In the genomic region with DNA sequence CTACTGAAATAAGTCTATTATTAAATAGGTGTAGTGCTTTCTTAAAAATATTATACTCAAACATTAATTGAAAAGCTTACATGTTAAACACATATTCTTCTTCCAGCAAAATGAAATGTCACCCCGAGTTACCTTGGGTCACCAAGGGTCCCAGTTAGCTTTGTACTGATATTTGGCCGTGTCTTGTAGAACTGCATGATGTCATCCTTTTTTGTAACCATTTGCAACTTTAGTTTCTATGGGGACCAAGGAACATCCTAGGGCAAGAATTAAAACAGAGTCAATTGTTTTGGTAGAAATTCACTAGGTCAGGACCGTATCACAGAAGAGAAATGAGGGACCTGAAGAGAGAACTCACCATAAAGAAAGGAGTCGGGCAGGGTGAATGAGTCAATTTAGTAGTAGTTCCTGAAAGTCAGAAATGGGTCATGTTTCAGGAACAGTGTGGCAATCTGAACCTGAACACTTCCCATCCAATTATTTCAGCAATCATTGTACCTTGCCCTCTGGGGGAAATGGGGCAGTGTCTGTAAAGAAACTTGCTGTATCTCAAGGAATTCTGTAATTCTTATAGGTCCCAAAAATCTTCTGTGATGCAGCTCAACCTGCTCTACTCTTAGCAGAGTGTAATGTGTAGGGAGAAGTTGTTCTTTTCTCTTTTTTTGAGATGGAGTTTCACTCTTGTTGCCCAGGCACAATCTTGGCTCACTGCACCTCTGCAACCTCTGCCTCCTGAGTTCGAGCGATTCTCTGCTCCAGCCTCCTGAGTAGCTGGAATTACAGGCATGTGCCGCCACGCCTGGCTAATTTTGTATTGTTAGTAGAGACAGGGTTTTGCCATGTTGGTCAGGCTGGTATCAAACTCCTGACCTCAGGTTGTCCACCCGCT, we compare ENCODE assay signal across 21 cellular contexts. TPM values are rescaled to one million over a fixed set of nuclear protein-coding genes. Genes with fewer than 3 reads are reported as not detected.
DNase-seq lines count a peak whose midpoint lies in the region; ATAC-seq and TF ChIP-seq lines count a peak whose summit lies in the region.
"Had no signal": no experiment of that assay in that cellular context is flagged by ENCODE, and none has a peak within 500 bp of the region (broad histone marks: within the 10 kb centered on the region; RNA-seq: fewer than 3 reads in every experiment).

No MANE protein-coding gene starts in this region.

- peak; percentile 59 for ATAC-seq in activated T-helper 17 cell treated with anti-CD3 and anti-CD28 coated beads, Interleukin-2, amount 50 U/mL, for 72 hours (replicated peaks)
- ATAC-seq in HG03432 (IDR thresholded peaks at IDR 0.05; ENCODE audit: unreplicated experiment) (no peak), HG02938 (IDR thresholded peaks at IDR 0.05; ENCODE audit: unreplicated experiment) (no peak), GM21390 (IDR thresholded peaks at IDR 0.05; ENCODE audit: unreplicated experiment) (no peak), GM18861 (IDR thresholded peaks at IDR 0.05; ENCODE audit: unreplicated experiment) (no peak)
- ATAC-seq: activated T-cell treated with anti-CD3 and anti-CD28 coated beads, Interleukin-2, amount 50 U/mL, for 4 hours had no signal

- POLR2A ChIA-PET in A673 (lab: Charles Lee; ENCODE audit: low non-redundant PET), result no interaction called here

- H3K36me3 Mint-ChIP-seq in activated T-helper 17 cell treated with anti-CD3 and anti-CD28 coated beads, Interleukin-2, amount 50 U/mL, for 72 hours (ENCODE audit: low read depth), result no peaks in the 10 kb centered on the region
- H3K36me3 Mint-ChIP-seq: type B pancreatic cell had no signal

- no peak for TF ChIP-seq CTCF in A673 (conservative IDR thresholded peaks at IDR 0.05; ENCODE audit: low read depth, low read length)

- H3K27ac ChIP-seq in A673 (ENCODE audit: low read depth, low read length, poor library complexity, severe bottlenecking), result peak overlapping the region; percentile 21
- H3K27ac ChIP-seq: cardiac muscle cell, coronary artery had no signal

- H3K4me3 ChIP-seq in A673 (ENCODE audit: low read depth, low read length, poor library complexity, severe bottlenecking), result no peak overlapping the region
- H3K4me3 ChIP-seq: cardiac muscle cell, coronary artery had no signal

- H3K27ac Mint-ChIP-seq in activated T-helper 17 cell treated with anti-CD3 and anti-CD28 coated beads, Interleukin-2, amount 50 U/mL, for 72 hours, result no peak overlapping the region
- H3K27ac Mint-ChIP-seq: activated naive CD4-positive, alpha-beta T cell treated with anti-CD3 and anti-CD28 coated beads for 36 hours; type B pancreatic cell had no signal

- peaks cover 3% of the 10 kb centered on the region for H3K27me3 Mint-ChIP-seq in activated T-helper 17 cell treated with anti-CD3 and anti-CD28 coated beads, Interleukin-2, amount 50 U/mL, for 72 hours

- H3K27me3 ChIP-seq in A673 (replicated peaks; ENCODE audit: insufficient read depth, low read depth, low read length, poor library complexity), result no peaks in the 10 kb centered on the region
- H3K27me3 ChIP-seq: cardiac muscle cell had no signal

- H3K36me3 ChIP-seq in A673 (ENCODE audit: insufficient read depth, low read length, poor library complexity, severe bottlenecking), result no peaks in the 10 kb centered on the region
- H3K36me3 ChIP-seq: BE2C, cardiac muscle cell had no signal

- no peaks in the 10 kb centered on the region for H3K9me3 Mint-ChIP-seq in activated T-helper 17 cell treated with anti-CD3 and anti-CD28 coated beads, Interleukin-2, amount 50 U/mL, for 72 hours
- H3K9me3 Mint-ChIP-seq: activated naive CD4-positive, alpha-beta T cell treated with anti-CD3 and anti-CD28 coated beads for 36 hours; activated T-cell treated with anti-CD3 and anti-CD28 coated beads, Interleukin-2, amount 50 U/mL, for 4 hours; type B pancreatic cell had no signal

- CTCF ChIA-PET in A673 (lab: Charles Lee), result no interaction called here

- no peaks in the 10 kb centered on the region for H3K4me1 Mint-ChIP-seq in activated T-helper 17 cell treated with anti-CD3 and anti-CD28 coated beads, Interleukin-2, amount 50 U/mL, for 72 hours

- DNase-seq in A673 (ENCODE audit: low spot score) (no peak), KBM-7 (peak; percentile 20), kidney tubule cell (ENCODE audit: low spot score) (peak; percentile 34)
- DNase-seq: activated naive CD4-positive, alpha-beta T cell treated with anti-CD3 and anti-CD28 coated beads for 36 hours; activated T-cell treated with anti-CD3 and anti-CD28 coated beads, Interleukin-2, amount 50 U/mL, for 4 hours; amygdala; BE2C; DMS79; NCI-H1105 treated with DMSO at 0.1 percent for 48 hours; NCI-H2029 treated with DMSO at 0.1 percent for 48 hours; NCI-H226; NCI-H748 treated with DMSO at 0.1 percent for 48 hours; SHP77 treated with DMSO at 0.1 percent for 48 hours had no signal

- in situ Hi-C loops in KBM-7 (cut with MboI; ENCODE audit: low pct_unique_long_range_greater_than_20kb, low sequenced_read_pairs), result no loop called here

- intact Hi-C loops in A673 (cut with micrococcal nuclease; ENCODE audit: unreplicated experiment), result loop anchor here (5.0 kb wide), 1 partner anchor 402 kb away; no protein-coding TSS in a partner anchor

- no TSS peak for BruUV-seq in A673 (replicated peaks; lab: Mats Ljungman, UMichigan)

- peaks cover 40% of the 10 kb centered on the region for H3K4me1 ChIP-seq in A673 (ENCODE audit: insufficient read depth, low read length, poor library complexity, severe bottlenecking)
- H3K4me1 ChIP-seq: BE2C had no signal

- H3K4me3 Mint-ChIP-seq in activated T-helper 17 cell treated with anti-CD3 and anti-CD28 coated beads, Interleukin-2, amount 50 U/mL, for 72 hours, result no peak overlapping the region
- H3K4me3 Mint-ChIP-seq: activated naive CD4-positive, alpha-beta T cell treated with anti-CD3 and anti-CD28 coated beads for 36 hours; activated T-cell treated with anti-CD3 and anti-CD28 coated beads, Interleukin-2, amount 50 U/mL, for 4 hours; type B pancreatic cell had no signal

- no peaks in the 10 kb centered on the region for H3K9me3 ChIP-seq in A673 (ENCODE audit: low read depth, low read length, poor library complexity, severe bottlenecking)
- H3K9me3 ChIP-seq: BE2C had no signal

RNA-seq across cellular contexts. Expression of a gene that starts 5.4 kb away (rescaled TPM):
- 59.5 and 72.4 TPM in 2 replicates for total RNA-seq in A673 (2021)
- total RNA-seq in activated T-helper 17 cell treated with anti-CD3 and anti-CD28 coated beads, Interleukin-2, amount 50 U/mL, for 72 hours, result 1 to 10 TPM; 2.5 to 2.9 TPM

Comparison
In these comparisons a context has a peak if more than half of its experiments do, and no peak if none do; other contexts are left out.
1. RNA of a gene that starts 5.4 kb away (total RNA-seq): 59.5 to 72.4 TPM in A673; 2.5 to 2.9 TPM in activated T-helper 17 cell treated with anti-CD3 and anti-CD28 coated beads, Interleukin-2, amount 50 U/mL, for 72 hours; every median in the first group is over 10 times any median in the second.